32 cellular contexts compared by ENCODE assay signal in the genomic region with DNA sequence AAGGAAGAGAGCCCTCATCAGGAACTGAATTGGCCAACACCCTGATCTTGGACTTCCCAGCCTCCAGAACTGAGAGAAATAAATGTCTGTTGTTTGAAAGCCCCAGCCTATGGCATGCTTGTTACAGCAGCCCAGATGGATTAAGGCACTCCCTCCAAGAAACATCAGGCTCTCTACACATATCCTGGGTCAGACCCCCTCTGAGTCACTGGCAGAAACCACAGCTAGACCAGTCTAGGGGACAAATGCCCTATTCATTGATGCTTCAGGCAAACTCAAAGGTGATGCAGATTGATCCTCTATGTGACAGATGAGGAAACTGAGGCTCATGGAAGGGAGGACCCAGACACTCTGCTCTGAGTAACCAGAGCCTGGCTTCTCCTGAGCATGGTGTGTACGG.
"Had no signal": no experiment of that assay in that cellular context is flagged by ENCODE, and none has a peak within 500 bp of the region (broad histone marks: within the 10 kb centered on the region; RNA-seq: fewer than 3 reads in every experiment).

No MANE protein-coding gene starts in this region.

- H3K36me3 ChIP-seq: adrenal gland, breast epithelium, Peyer's patch, SJSA1 had no signal

- H3K27ac ChIP-seq: adrenal gland, body of pancreas, breast epithelium, Peyer's patch, SJSA1 had no signal

- H3K9me3 ChIP-seq: adrenal gland, body of pancreas, breast epithelium, Peyer's patch, SJSA1, SK-N-SH had no signal

- H3K9me3 Mint-ChIP-seq: activated CD4-positive, alpha-beta memory T cell treated with anti-CD3 and anti-CD28 coated beads for 36 hours; activated naive CD4-positive, alpha-beta T cell treated with anti-CD3 and anti-CD28 coated beads for 36 hours; activated T-cell treated with anti-CD3 and anti-CD28 coated beads, Interleukin-2, amount 50 U/mL, for 4 hours; activated T-helper 1 cell treated with anti-CD3 and anti-CD28 coated beads, Interleukin-12 subunit alpha, Interleukin-12 subunit beta, Interleukin-2, Interleukin-4 antibody, amounts not matched to agents 30 ng/mL and 10 ng/mL and 1 ng/mL, durations not matched to agents 14 hours and 24 hours and 36 hours had no signal

- H3K4me3 Mint-ChIP-seq: activated CD4-positive, alpha-beta memory T cell treated with anti-CD3 and anti-CD28 coated beads for 36 hours; activated CD4-positive, alpha-beta T cell treated with anti-CD3 and anti-CD28 coated beads for 36 hours; activated naive CD4-positive, alpha-beta T cell treated with anti-CD3 and anti-CD28 coated beads for 36 hours; activated T-cell treated with anti-CD3 and anti-CD28 coated beads, Interleukin-2, amount 50 U/mL, for 4 hours; activated T-helper 1 cell treated with anti-CD3 and anti-CD28 coated beads, Interleukin-12 subunit alpha, Interleukin-12 subunit beta, Interleukin-2, Interleukin-4 antibody, amounts not matched to agents 30 ng/mL and 10 ng/mL and 1 ng/mL, durations not matched to agents 14 hours and 24 hours and 36 hours; T-helper 17 cell; WTC11 had no signal

- FAIRE-seq: astrocyte had no signal

- H3K36me3 Mint-ChIP-seq: activated CD4-positive, alpha-beta memory T cell treated with anti-CD3 and anti-CD28 coated beads for 36 hours; activated naive CD4-positive, alpha-beta T cell treated with anti-CD3 and anti-CD28 coated beads, Interleukin-2, amount 50 U/mL, for 72 hours; WTC11 had no signal

- DNase-seq: activated CD4-positive, alpha-beta memory T cell treated with anti-CD3 and anti-CD28 coated beads for 36 hours; activated CD4-positive, alpha-beta T cell treated with anti-CD3 and anti-CD28 coated beads for 36 hours; activated CD4-positive, alpha-beta T cell treated with anti-CD3 and anti-CD28 coated beads, Interleukin-2, amount 50 U/mL, for 1 hour; activated CD8-positive, alpha-beta memory T cell treated with anti-CD3 and anti-CD28 coated beads, Interleukin-2, amount 50 U/mL, for 4 hours; activated gamma-delta T cell treated with Interleukin-2 at 50 U/mL for 16 hours; activated naive CD4-positive, alpha-beta T cell treated with anti-CD3 and anti-CD28 coated beads for 36 hours; activated T-cell treated with anti-CD3 and anti-CD28 coated beads for 4 hours; activated T-cell treated with anti-CD3 and anti-CD28 coated beads, Interleukin-2, amount 50 U/mL, for 4 hours; adrenal gland; body of pancreas; Kasumi-1; KG1; MM.1S; MV-4-11; NCI-H1092; NCI-H1436 treated with DMSO at 0.1 percent for 48 hours; NCI-H1694 treated with DMSO at 0.1 percent for 48 hours; NCI-H2029; NCI-H524 treated with DMSO at 0.1 percent for 48 hours; NK-92 treated with Interleukin-12 subunit alpha and Interleukin-12 subunit beta, amount 100 ng/mL, for 24 hours; Peyer's patch; RPMI8226; SHP77 treated with DMSO at 0.1 percent for 48 hours; SK-N-SH; T-helper 17 cell had no signal

- H3K4me3 ChIP-seq: adrenal gland, body of pancreas, breast epithelium, Peyer's patch, SJSA1 had no signal

- H3K9me2 ChIP-seq: SK-N-SH had no signal

- H3K4me1 Mint-ChIP-seq: activated CD4-positive, alpha-beta T cell treated with anti-CD3 and anti-CD28 coated beads for 36 hours; T-helper 17 cell had no signal

- H3K4me2 ChIP-seq: SK-N-SH had no signal

- H3K27ac Mint-ChIP-seq: activated CD4-positive, alpha-beta memory T cell treated with anti-CD3 and anti-CD28 coated beads for 36 hours; activated CD4-positive, alpha-beta T cell treated with anti-CD3 and anti-CD28 coated beads for 36 hours; activated naive CD4-positive, alpha-beta T cell treated with anti-CD3 and anti-CD28 coated beads for 36 hours; activated naive CD4-positive, alpha-beta T cell treated with anti-CD3 and anti-CD28 coated beads, Interleukin-2, amount 50 U/mL, for 72 hours; activated T-helper 1 cell treated with anti-CD3 and anti-CD28 coated beads, Interleukin-12 subunit alpha, Interleukin-12 subunit beta, Interleukin-2, Interleukin-4 antibody, amounts not matched to agents 30 ng/mL and 10 ng/mL and 1 ng/mL, durations not matched to agents 14 hours and 24 hours and 36 hours; T-helper 17 cell; WTC11 had no signal

- H3K27me3 ChIP-seq: adrenal gland, body of pancreas, Peyer's patch had no signal

- H3K9ac ChIP-seq: SK-N-SH had no signal

- H3K4me1 ChIP-seq: adrenal gland, body of pancreas, breast epithelium, Peyer's patch, SJSA1 had no signal

- ATAC-seq: activated CD4-positive, alpha-beta T cell treated with anti-CD3 and anti-CD28 coated beads for 36 hours; activated CD4-positive, CD25-positive, alpha-beta regulatory T cell treated with anti-CD3 and anti-CD28 coated beads, Interleukin-2, amount 50 U/mL, for 24 hours; activated naive CD4-positive, alpha-beta T cell treated with anti-CD3 and anti-CD28 coated beads, Interleukin-2, amount 50 U/mL, for 72 hours; activated T-cell treated with anti-CD3 and anti-CD28 coated beads, Interleukin-2, amount 50 U/mL, for 4 hours; body of pancreas; T-helper 17 cell; WTC11 had no signal
